ENCODE assay signal across 8 cellular contexts in genomic region chr18:7117390-7118355, GRCh38. TPM values are rescaled to one million over a fixed set of nuclear protein-coding genes. Genes with fewer than 3 reads are reported as not detected.
DNase-seq lines count a peak whose midpoint lies in the region; ATAC-seq and TF ChIP-seq lines count a peak whose summit lies in the region.

Gene LAMA1, minus strand, starts transcription at chr18:7117797. Its CDS starts 77 bp downstream, at chr18:7117720.

- peak; percentile 68 for ATAC-seq in esophagus mucosa
- ATAC-seq in GM19023 (IDR thresholded peaks at IDR 0.05; ENCODE audit: unreplicated experiment): no peak

- H3K4me1 Mint-ChIP-seq in neural crest cell: peaks cover 33% of the 10 kb centered on the region

- peak within 1 kb of the TSS; percentile 90 for H3K27ac Mint-ChIP-seq in neural crest cell (ENCODE audit: unreplicated experiment)

- H3K36me3 ChIP-seq in MG63: no peaks in the 10 kb centered on the region

- H3K9me3 ChIP-seq in MG63: no peaks in the 10 kb centered on the region; the same call in 1 of the 2 replicates

- no peak for TF ChIP-seq CTCF in neural crest cell (conservative IDR thresholded peaks at IDR 0.05)

- peak within 1 kb of the TSS; percentile 92 for H3K4me3 Mint-ChIP-seq in neural crest cell

- peaks cover 7% of the 10 kb centered on the region for H3K9me3 Mint-ChIP-seq in neural crest cell

- peak; percentile 40 for DNase-seq in AG20443 (ENCODE audit: low spot score)
- DNase-seq in MG63: peak; percentile 26
- peak; percentile 73 for DNase-seq in neural crest cell (ENCODE audit: low read depth, low spot score)
- no peak for DNase-seq in stimulated activated CD4-positive, alpha-beta T cell treated with anti-CD3 and anti-CD28 coated beads, Interleukin-4, amount 100 ng/mL, for 4 hours
- DNase-seq in globus pallidus (ENCODE audit: low spot score): no peak
- DNase-seq in NCI-H2107 (lab: John Stamatoyannopoulos, UW): no peak

- H3K27me3 Mint-ChIP-seq in neural crest cell (ENCODE audit: low read depth): no peaks in the 10 kb centered on the region

- peaks cover 23% of the 10 kb centered on the region for H3K27me3 ChIP-seq in MG63

- H3K4me3 ChIP-seq in MG63: peak within 1 kb of the TSS; percentile 41

- H3K36me3 Mint-ChIP-seq in neural crest cell (ENCODE audit: low read depth): peaks cover 19% of the 10 kb centered on the region

RNA-seq across cellular contexts. Expression of gene LAMA1, which starts in this region (rescaled TPM):
- total RNA-seq in MG63 (2014; rRNA removed; shearing (Covaris generic); ENCODE audit: low replicate concordance): 1.1 and 1.6 TPM in 2 replicates
- total RNA-seq in esophagus mucosa: 5.5 TPM
- total RNA-seq in neural crest cell: 96.1 and 102 TPM in 2 replicates

Comparison
In these comparisons a context has a peak if more than half of its experiments do, and no peak if none do; other contexts are left out.
1. RNA of gene LAMA1 (total RNA-seq): 96.1 to 102 TPM in neural crest cell; 5.5 TPM in esophagus mucosa (single experiment) and 1.1 to 1.6 TPM in MG63; every median in the first group is over 10 times any median in the second.
2. DNase-seq: peak in AG20443 (single experiment), MG63 (single experiment) and neural crest cell (single experiment); none in stimulated activated CD4-positive, alpha-beta T cell treated with anti-CD3 and anti-CD28 coated beads, Interleukin-4, amount 100 ng/mL, for 4 hours (0 of 2), globus pallidus (single experiment) and NCI-H2107 (single experiment).